27 cellular contexts compared by ENCODE assay signal in the genomic region with DNA sequence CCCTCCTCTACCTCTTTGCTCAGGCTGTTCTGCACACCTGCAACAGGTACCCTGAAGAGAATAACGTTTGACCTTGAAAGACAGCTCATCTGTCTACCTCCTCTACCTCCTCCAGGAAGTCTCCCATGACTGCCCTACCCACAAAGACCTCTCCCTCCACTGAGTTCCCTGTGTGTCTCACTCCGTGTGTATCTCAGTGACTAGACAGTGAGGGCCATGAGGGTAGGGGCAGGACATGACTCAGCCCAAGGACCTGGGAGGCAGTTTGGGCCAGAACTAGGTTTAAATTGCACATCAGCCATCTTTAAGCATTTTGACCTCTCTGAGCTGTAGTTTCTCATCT. TPM values are rescaled to one million over a fixed set of nuclear protein-coding genes. Genes with fewer than 3 reads are reported as not detected.
A peak's percentile ranks its signal among the peaks of the same experiment; 100 is the strongest.
DNase-seq lines count a peak whose midpoint lies in the region; ATAC-seq, FAIRE-seq and TF ChIP-seq lines count a peak whose summit lies in the region.
"Had no signal": no experiment of that assay in that cellular context is flagged by ENCODE, and none has a peak within 500 bp of the region (broad histone marks: within the 10 kb centered on the region; RNA-seq: fewer than 3 reads in every experiment).

No MANE protein-coding gene starts in this region.

- no peak overlapping the region for H4K8ac ChIP-seq in H1 (ENCODE audit: extremely low read depth, insufficient read depth, low read length)

- TF ChIP-seq RAD21 in H1 (IDR thresholded peaks at IDR 0.05 in 1 of 2, conservative IDR thresholded peaks at IDR 0.05 in 1 of 2; ENCODE audit: low read depth in 2 of 2, low read length in 2 of 2) = no peak

- no peak for ATAC-seq in activated T-cell treated with anti-CD3 and anti-CD28 coated beads, Interleukin-2, amount 50 U/mL, for 72 hours (replicated peaks in 1 of 2)
- ATAC-seq: GM23338, PC-3, Right ventricle myocardium inferior, SK-N-SH treated with all-trans-retinoic acid at 6 μM for 48 hours had no signal

- H2AFZ ChIP-seq in H1 (ENCODE audit: low read length) = no peak overlapping the region
- H2AFZ ChIP-seq: GM23338 had no signal

- H2AK5ac ChIP-seq in H1 (ENCODE audit: low read depth, low read length) = 0 out of 2 replicates have a peak overlapping the region, but pooled peaks have one; percentile 69

- peaks cover 4% of the 10 kb centered on the region for H3K9me3 Mint-ChIP-seq in activated T-cell treated with anti-CD3 and anti-CD28 coated beads, Interleukin-2, amount 50 U/mL, for 24 hours
- H3K9me3 Mint-ChIP-seq in activated T-cell treated with anti-CD3 and anti-CD28 coated beads, Interleukin-2, amount 50 U/mL, for 72 hours = peaks cover 4% of the 10 kb centered on the region in 2 donors
- H3K9me3 Mint-ChIP-seq in type B pancreatic cell = peaks cover 5% of the 10 kb centered on the region

- H4K91ac ChIP-seq in H1 (replicated peaks; ENCODE audit: insufficient read length, low read length) = no peak overlapping the region

- H2BK12ac ChIP-seq in H1 (ENCODE audit: low read depth, low read length) = no peak overlapping the region

- TF ChIP-seq EP300 in H1 (IDR thresholded peaks at IDR 0.05; ENCODE audit: borderline replicate concordance in 1 of 2, low read depth in 2 of 2, low read length in 2 of 2) = no peak

- H4K5ac ChIP-seq in H1 (ENCODE audit: insufficient read length, low read depth, low read length) = no peak overlapping the region

- H3K27me3 ChIP-seq in WERI-Rb-1 (ENCODE audit: insufficient read depth, low read depth, severe bottlenecking) (no peaks in the 10 kb centered on the region), H1 (replicated peaks in 1 of 4; ENCODE audit: control insufficient read depth in 3 of 4, extremely low read depth in 1 of 4, insufficient read depth in 3 of 4, low read length in 3 of 4) (no peaks in the 10 kb centered on the region; a peak in 1 of 7 replicates), Peyer's patch (no peaks in the 10 kb centered on the region)
- H3K27me3 ChIP-seq: BLaER1, SJCRH30 had no signal

- no peak overlapping the region for H3K4me3 ChIP-seq in WERI-Rb-1 (ENCODE audit: low read depth, low read length)
- no peak overlapping the region for H3K4me3 ChIP-seq in H1 (ENCODE audit: extremely low read depth in 1 of 4, insufficient read depth in 2 of 4, low read depth in 3 of 4, low read length in 4 of 4)
- H3K4me3 ChIP-seq in Peyer's patch = no peak overlapping the region
- H3K4me3 ChIP-seq: BLaER1, GM23338, HAP-1, SJCRH30 had no signal

- no peaks in the 10 kb centered on the region for H3K36me3 Mint-ChIP-seq in activated T-cell treated with anti-CD3 and anti-CD28 coated beads, Interleukin-2, amount 50 U/mL, for 24 hours (ENCODE audit: low read depth)
- peaks cover 5 to 10% of the 10 kb centered on the region in 2 donors for H3K36me3 Mint-ChIP-seq in activated T-cell treated with anti-CD3 and anti-CD28 coated beads, Interleukin-2, amount 50 U/mL, for 72 hours (ENCODE audit: insufficient read depth in 2 of 2)
- H3K36me3 Mint-ChIP-seq in type B pancreatic cell = peaks cover 4% of the 10 kb centered on the region

- H2BK15ac ChIP-seq in H1 (ENCODE audit: low read length) = 0 out of 2 replicates have a peak overlapping the region, but pooled peaks have one; percentile 38

- H3K4me3 Mint-ChIP-seq in activated T-cell treated with anti-CD3 and anti-CD28 coated beads, Interleukin-2, amount 50 U/mL, for 24 hours = no peak overlapping the region
- H3K4me3 Mint-ChIP-seq in activated T-cell treated with anti-CD3 and anti-CD28 coated beads, Interleukin-2, amount 50 U/mL, for 72 hours = no peak overlapping the region
- H3K4me3 Mint-ChIP-seq in type B pancreatic cell = no peak overlapping the region
- H3K4me3 Mint-ChIP-seq: CD4-positive, CD25-positive, alpha-beta regulatory T cell; GM23338 had no signal

- CTCF ChIA-PET in H1 (lab: Charles Lee; ENCODE audit: partially characterized antibody) = interaction anchor here (0.6 to 2.0 kb wide), 9 partner anchors 10 to 235 kb away, joined by 3 to 5 read pairs (median 3); no protein-coding TSS in a partner anchor

- no peak overlapping the region for H3K4ac ChIP-seq in H1 (replicated peaks; ENCODE audit: insufficient read length, low read depth, low read length)

- TF ChIP-seq POLR2A in H1 (IDR thresholded peaks at IDR 0.05; ENCODE audit: control extremely low read depth in 1 of 2, low read depth in 2 of 2, low read length in 2 of 2) = no peak
- TF ChIP-seq POLR2A in Peyer's patch (IDR thresholded peaks at IDR 0.05) = no peak

- H4K20me1 ChIP-seq in H1 (replicated peaks in 1 of 2; ENCODE audit: control insufficient read depth in 1 of 2, insufficient read depth in 2 of 2, low read length in 2 of 2) = no peaks in the 10 kb centered on the region
- H4K20me1 ChIP-seq: BLaER1 had no signal

- FAIRE-seq in H1 (lab: Jason Lieb, UNC) = no peak
- FAIRE-seq: GM18507, HTR-8/SVneo had no signal

- H3K27ac ChIP-seq in WERI-Rb-1 (peak overlapping the region; percentile 77), H1 (ENCODE audit: low read depth, low read length) (no peak overlapping the region), Peyer's patch (no peak overlapping the region)
- H3K27ac ChIP-seq: BLaER1, SJCRH30 had no signal

- TF ChIP-seq CTCF in WERI-Rb-1 (IDR thresholded peaks at IDR 0.05; ENCODE audit: low read depth, low read length) = no peak
- TF ChIP-seq CTCF in H1 (IDR thresholded peaks at IDR 0.05; ENCODE audit: control extremely low read depth in 1 of 3, insufficient read depth in 1 of 3, low read depth in 1 of 3, low read length in 3 of 3) = no peak
- TF ChIP-seq CTCF in type B pancreatic cell (conservative IDR thresholded peaks at IDR 0.05) = no peak
- TF ChIP-seq CTCF in Peyer's patch (IDR thresholded peaks at IDR 0.05) = no peak

- H3K4me1 Mint-ChIP-seq in activated T-cell treated with anti-CD3 and anti-CD28 coated beads, Interleukin-2, amount 50 U/mL, for 24 hours (ENCODE audit: low read depth) = no peaks in the 10 kb centered on the region
- no peaks in the 10 kb centered on the region for H3K4me1 Mint-ChIP-seq in activated T-cell treated with anti-CD3 and anti-CD28 coated beads, Interleukin-2, amount 50 U/mL, for 72 hours (ENCODE audit: low read depth)
- H3K4me1 Mint-ChIP-seq in type B pancreatic cell (ENCODE audit: unreplicated experiment) = no peaks in the 10 kb centered on the region
- H3K4me1 Mint-ChIP-seq: GM23338 had no signal

- peaks cover 5% of the 10 kb centered on the region for H3K9me3 ChIP-seq in WERI-Rb-1 (ENCODE audit: severe bottlenecking)
- H3K9me3 ChIP-seq in H1 (ENCODE audit: insufficient read depth in 2 of 2, low read depth in 1 of 2, low read length in 1 of 2) = no peaks in the 10 kb centered on the region
- H3K9me3 ChIP-seq in Peyer's patch = no peaks in the 10 kb centered on the region
- H3K9me3 ChIP-seq: SJCRH30 had no signal

- DNase-seq in activated T-cell treated with anti-CD3 and anti-CD28 coated beads, Interleukin-2, amount 50 U/mL, for 24 hours = peak; percentile 3
- DNase-seq in activated T-cell treated with anti-CD3 and anti-CD28 coated beads, Interleukin-2, amount 50 U/mL, for 72 hours = no peak
- DNase-seq in WERI-Rb-1 (peak; percentile 2), H1 (ENCODE audit: low read depth in 1 of 2, low spot score in 2 of 2) (no peak), type B pancreatic cell (ENCODE audit: extremely low spot score, unreplicated experiment) (peak; percentile 20), Peyer's patch (no peak), SKM-1 treated with dmso at 0.1 percent for 144 hours (lab: John Stamatoyannopoulos, UW; ENCODE audit: unreplicated experiment) (no peak), Kasumi-1 (lab: John Stamatoyannopoulos, UW) (no peak)
- DNase-seq: CD4-positive, CD25-positive, alpha-beta regulatory T cell; KG1; MM.1S; NCI-H1048; NCI-H1417; NCI-H1694; NCI-H2029 treated with DMSO at 0.1 percent for 48 hours; NCI-H446 treated with DMSO at 0.1 percent for 48 hours; NCI-H526; NK-92 treated with Interleukin-12 subunit alpha and Interleukin-12 subunit beta, amount 100 ng/mL, for 24 hours; PC-3; SJCRH30 had no signal

- H3K79me1 ChIP-seq in H1 (ENCODE audit: low read depth, low read length) = no peaks in the 10 kb centered on the region

- POLR2A ChIA-PET in H1 (lab: Charles Lee; ENCODE audit: partially characterized antibody) = interaction anchor here (1.1 to 1.6 kb wide), 2 partner anchors 12 to 33 kb away, joined by 3 to 4 read pairs; no protein-coding TSS in a partner anchor

- H3K23me2 ChIP-seq in H1 (ENCODE audit: low read depth, low read length) = no peaks in the 10 kb centered on the region

- no peak overlapping the region for H3K56ac ChIP-seq in H1 (replicated peaks; ENCODE audit: insufficient read length, low read depth, low read length)

- peaks cover 8% of the 10 kb centered on the region for H3K27me3 Mint-ChIP-seq in activated T-cell treated with anti-CD3 and anti-CD28 coated beads, Interleukin-2, amount 50 U/mL, for 24 hours
- no peaks in the 10 kb centered on the region for H3K27me3 Mint-ChIP-seq in activated T-cell treated with anti-CD3 and anti-CD28 coated beads, Interleukin-2, amount 50 U/mL, for 72 hours (ENCODE audit: low read depth)
- H3K27me3 Mint-ChIP-seq in type B pancreatic cell = peaks cover 3% of the 10 kb centered on the region

- no peak overlapping the region for H2BK5ac ChIP-seq in H1 (ENCODE audit: low read depth, low read length)

- H3K9ac ChIP-seq in H1 (replicated peaks in 1 of 4; ENCODE audit: extremely low read depth in 1 of 4, low read depth in 3 of 4, low read length in 3 of 4) = no peak overlapping the region
- H3K9ac ChIP-seq: BLaER1 had no signal

- H3K27ac Mint-ChIP-seq in activated T-cell treated with anti-CD3 and anti-CD28 coated beads, Interleukin-2, amount 50 U/mL, for 24 hours = no peak overlapping the region
- H3K27ac Mint-ChIP-seq in activated T-cell treated with anti-CD3 and anti-CD28 coated beads, Interleukin-2, amount 50 U/mL, for 72 hours = no peak overlapping the region
- H3K27ac Mint-ChIP-seq in type B pancreatic cell = no peak overlapping the region
- H3K27ac Mint-ChIP-seq: CD4-positive, CD25-positive, alpha-beta regulatory T cell; GM23338 had no signal

- no peak overlapping the region for H3K23ac ChIP-seq in H1 (ENCODE audit: insufficient read length)

- H3K4me2 ChIP-seq in H1 (ENCODE audit: insufficient read depth in 1 of 2, low read depth in 2 of 2, low read length in 2 of 2) = no peak overlapping the region
- H3K4me2 ChIP-seq: BLaER1, GM23338 had no signal

- H3K79me2 ChIP-seq in H1 (ENCODE audit: control insufficient read depth in 1 of 2, insufficient read depth in 2 of 2, low read length in 2 of 2) = no peaks in the 10 kb centered on the region

- H3K36me3 ChIP-seq in WERI-Rb-1 = no peaks in the 10 kb centered on the region
- no peaks in the 10 kb centered on the region for H3K36me3 ChIP-seq in H1 (ENCODE audit: control insufficient read depth in 2 of 4, insufficient read depth in 4 of 4, low read length in 3 of 4)
- no peaks in the 10 kb centered on the region for H3K36me3 ChIP-seq in Peyer's patch
- H3K36me3 ChIP-seq: BLaER1, HAP-1, SJCRH30 had no signal

- H3K4me1 ChIP-seq in H1 (replicated peaks in 1 of 4; ENCODE audit: control insufficient read depth in 3 of 4, insufficient read depth in 4 of 4, low read length in 3 of 4) (no peaks in the 10 kb centered on the region), Peyer's patch (no peaks in the 10 kb centered on the region)
- H3K4me1 ChIP-seq: HAP-1, SJCRH30 had no signal

- H2BK20ac ChIP-seq in H1 (ENCODE audit: low read length) = no peak overlapping the region

- H3K18ac ChIP-seq in H1 (ENCODE audit: extremely low read depth, low read length) = no peak overlapping the region

- H2BK120ac ChIP-seq in H1 (replicated peaks; ENCODE audit: low read depth, low read length) = no peak overlapping the region

- H3K14ac ChIP-seq in H1 (ENCODE audit: insufficient read length) = no peak overlapping the region

- 64% methylated on average over 2 of the region's 2 CpGs; no CpG with 5 or more reads in 1 of the 2 experiments for WGBS in H1 (ENCODE audit: extremely low coverage in 1 of 2, insufficient coverage in 1 of 2, insufficient read length in 1 of 2, insufficient replicate concordance in 2 of 2, low coverage in 1 of 2, low lambda C conversion rate in 2 of 2, missing lambda C conversion rate in 1 of 2), 2 experiments

RNA-seq across cellular contexts. Expression of a gene that starts 32.0 kb away (rescaled TPM):
- total RNA-seq in activated T-cell treated with anti-CD3 and anti-CD28 coated beads, Interleukin-2, amount 50 U/mL, for 72 hours = 10 to 100 TPM; 31.4 to 36.5 TPM
- 66.4 and 68.1 TPM in 2 replicates for total RNA-seq in H1 (2021; fragmentation: NEBNext Ultra II Directional; extraction: Animal tissue kit (Norgen Biotek cat#: 25700))
- polyA plus RNA-seq in H1 (2011; rRNA removed) = 63.2 and 74.6 TPM in 2 replicates
- 70.8 TPM for polyA plus RNA-seq in H1 (2011; cell fraction: cytosol; rRNA removed)
- polyA plus RNA-seq in H1 (2011; cell fraction: nucleus; rRNA removed) = 254 TPM
- polyA plus RNA-seq in H1 (2012, experiment 1 of 2) = 37.5 to 52.4 TPM (median 44.7 TPM) in 4 replicates
- polyA plus RNA-seq in H1 (2012, experiment 2 of 2) = 7.8 TPM
- 62.6 TPM for polyA plus RNA-seq in H1 (2013, experiment 1 of 2)
- polyA plus RNA-seq in H1 (2013, experiment 2 of 2) = 67.6 TPM
- 214 and 223 TPM in 2 replicates for polyA minus RNA-seq in H1 (2011; rRNA and poly(A)+ RNA removed)
- 69.7 TPM for polyA minus RNA-seq in H1 (2011; cell fraction: cytosol; rRNA and poly(A)+ RNA removed)
- 139 TPM for polyA minus RNA-seq in H1 (2011; cell fraction: nucleus; rRNA and poly(A)+ RNA removed)
- 7.1 and 16.5 TPM in 2 replicates for total RNA-seq in type B pancreatic cell (ENCODE audit: low replicate concordance)
- 10 to 100 TPM in 1 of 4 donors, 1 to 10 TPM in 3; 4.5 to 33.8 (median 5.0) TPM for total RNA-seq in Peyer's patch

Comparison
In these comparisons a context has a peak if more than half of its experiments do, and no peak if none do; other contexts are left out.
1. DNase-seq: peak in activated T-cell treated with anti-CD3 and anti-CD28 coated beads, Interleukin-2, amount 50 U/mL, for 24 hours (single experiment), WERI-Rb-1 (single experiment) and type B pancreatic cell (single experiment); none in activated T-cell treated with anti-CD3 and anti-CD28 coated beads, Interleukin-2, amount 50 U/mL, for 72 hours (0 of 2), H1 (0 of 2), Peyer's patch (0 of 3), SKM-1 treated with dmso at 0.1 percent for 144 hours (single experiment) and Kasumi-1 (0 of 2).